ENCODE assay signal across 8 cellular contexts in genomic region chr3:25594007-25594502, GRCh38.
A peak's percentile ranks its signal among the peaks of the same experiment; 100 is the strongest.
DNase-seq lines count a peak whose midpoint lies in the region; ATAC-seq and FAIRE-seq lines count a peak whose summit lies in the region.

No MANE protein-coding gene starts in this region.

- FAIRE-seq in TTC549 (lab: Jason Lieb, UNC): peak; percentile 34

- ATAC-seq in GM19438 (IDR thresholded peaks at IDR 0.05; ENCODE audit: low read depth, unreplicated experiment) (peak; percentile 49), HG03196 (IDR thresholded peaks at IDR 0.05; ENCODE audit: unreplicated experiment) (no peak)

- in situ Hi-C loops in KBM-7 (cut with MboI; ENCODE audit: low pct_unique_long_range_greater_than_20kb, low sequenced_read_pairs): no loop called here

- DNase-seq in DMS114 treated with DMSO at 0.1 percent for 48 hours (lab: John Stamatoyannopoulos, UW; ENCODE audit: unreplicated experiment): peak; percentile 32
- DNase-seq in KBM-7: peak; percentile 67
- peak; percentile 83 for DNase-seq in glomerular endothelial cell (ENCODE audit: extremely low read depth, low read depth, low spot score)
- peak; percentile 45 for DNase-seq in putamen (ENCODE audit: low spot score)
- no peak for DNase-seq in stimulated activated CD4-positive, alpha-beta T cell treated with anti-CD3 and anti-CD28 coated beads, Interleukin-12 subunit alpha, Interleukin-12 subunit beta, amount 100 ng/mL, for 4 hours
